In genomic region chr17:4522661-4523060, GRCh38 we compare ENCODE assay signal across 23 cellular contexts. TPM values are rescaled to one million over a fixed set of nuclear protein-coding genes. Genes with fewer than 3 reads are reported as not detected.
A peak's percentile ranks its signal among the peaks of the same experiment; 100 is the strongest.
DNase-seq lines count a peak whose midpoint lies in the region; ATAC-seq and TF ChIP-seq lines count a peak whose summit lies in the region.
"Had no signal": no experiment of that assay in that cellular context is flagged by ENCODE, and none has a peak within 500 bp of the region (broad histone marks: within the 10 kb centered on the region; RNA-seq: fewer than 3 reads in every experiment).

No MANE protein-coding gene starts in this region.

- H3K23ac ChIP-seq in IMR-90 (ENCODE audit: low read depth, low read length) = no peak overlapping the region

- H3K36me3 Mint-ChIP-seq in endodermal cell (ENCODE audit: low read depth) = no peaks in the 10 kb centered on the region
- no peaks in the 10 kb centered on the region for H3K36me3 Mint-ChIP-seq in stimulated activated memory B cell treated with anti-CD40 and anti-IgM and Interleukin-4, amounts not matched to agents 10 μg/mL and 1 μg/mL and 100 μg/mL, for 72 hours

- in situ Hi-C loops in IMR-90 (cut with MboI; ENCODE audit: low sequenced_read_pairs) = no loop called here

- H4K20me1 ChIP-seq in IMR-90 (ENCODE audit: insufficient read depth, low read length) = no peaks in the 10 kb centered on the region
- no peaks in the 10 kb centered on the region for H4K20me1 ChIP-seq in PC-9 (ENCODE audit: insufficient read depth)

- H3K4me3 ChIP-seq in IMR-90 (ENCODE audit: insufficient read depth, low read depth, low read length) = no peak overlapping the region
- no peak overlapping the region for H3K4me3 ChIP-seq in endodermal cell (ENCODE audit: low read length)
- no peak overlapping the region for H3K4me3 ChIP-seq in lower lobe of right lung
- H3K4me3 ChIP-seq in PC-9 = no peak overlapping the region
- H3K4me3 ChIP-seq: GM23248, Peyer's patch, transverse colon had no signal

- intact Hi-C loops in IMR-90 (cut with micrococcal nuclease) (no loop called here), lower lobe of right lung (cut with DNase I) (no loop called here), PC-9 (cut with micrococcal nuclease; ENCODE audit: unreplicated experiment) (no loop called here)

- H2AK5ac ChIP-seq in IMR-90 (ENCODE audit: low read depth, low read length) = no peak overlapping the region

- H3K4me1 ChIP-seq in IMR-90 (ENCODE audit: control insufficient read depth, insufficient read depth, low read length) (no peaks in the 10 kb centered on the region; the same call in 1 of the 2 replicates), endodermal cell (ENCODE audit: control insufficient read depth, insufficient read depth, low read length) (no peaks in the 10 kb centered on the region), lower lobe of right lung (peaks cover 56% of the 10 kb centered on the region), PC-9 (replicated peaks; ENCODE audit: insufficient read depth) (peaks cover 40% of the 10 kb centered on the region)

- BruUV-seq in IMR-90 (replicated peaks; lab: Mats Ljungman, UMichigan) = no TSS peak
- BruUV-seq in PC-9 (replicated peaks; lab: Mats Ljungman, UMichigan) = no TSS peak

- H2BK15ac ChIP-seq in IMR-90 (ENCODE audit: low read depth, low read length) = no peak overlapping the region

- H2AFZ ChIP-seq in IMR-90 (replicated peaks; ENCODE audit: low read length, poor library complexity) = peak overlapping the region; percentile 15
- H2AFZ ChIP-seq in PC-9 = no peak overlapping the region
- H2AFZ ChIP-seq: GM23248 had no signal

- H3F3A ChIP-seq in PC-9 (ENCODE audit: insufficient read depth, low read depth) = peaks cover 74% of the 10 kb centered on the region

- H3K9me3 Mint-ChIP-seq in endodermal cell = no peaks in the 10 kb centered on the region
- H3K9me3 Mint-ChIP-seq in stimulated activated memory B cell treated with anti-CD40 and anti-IgM and Interleukin-4, amounts not matched to agents 10 μg/mL and 1 μg/mL and 100 μg/mL, for 72 hours = no peaks in the 10 kb centered on the region
- H3K9me3 Mint-ChIP-seq: CD8-positive, alpha-beta memory T cell had no signal

- peaks cover 19% of the 10 kb centered on the region for H3K4me1 Mint-ChIP-seq in endodermal cell
- H3K4me1 Mint-ChIP-seq in stimulated activated memory B cell treated with anti-CD40 and anti-IgM and Interleukin-4, amounts not matched to agents 10 μg/mL and 1 μg/mL and 100 μg/mL, for 72 hours = peaks cover 34% of the 10 kb centered on the region
- H3K4me1 Mint-ChIP-seq: CD8-positive, alpha-beta memory T cell had no signal

- no peaks in the 10 kb centered on the region for H3K79me1 ChIP-seq in IMR-90 (ENCODE audit: low read depth in 1 of 2, low read length in 2 of 2)

- no peak overlapping the region for H2BK5ac ChIP-seq in IMR-90 (ENCODE audit: low read depth, low read length, poor library complexity, severe bottlenecking)

- no peak for TF ChIP-seq POLR2A in IMR-90 (IDR thresholded peaks at IDR 0.05; ENCODE audit: low read depth, low read length)

- peak overlapping the region; percentile 46 for H2AK9ac ChIP-seq in IMR-90 (replicated peaks; ENCODE audit: low read depth, low read length, poor library complexity)

- H3K4me2 ChIP-seq in IMR-90 (ENCODE audit: low read depth, low read length) (no peak overlapping the region), PC-9 (no peak overlapping the region)

- no peak overlapping the region for H3K27ac ChIP-seq in IMR-90 (ENCODE audit: insufficient read depth, low read length)
- peak overlapping the region; percentile 68 for H3K27ac ChIP-seq in endodermal cell (ENCODE audit: low read depth, low read length)
- peak overlapping the region; percentile 90 for H3K27ac ChIP-seq in lower lobe of right lung
- H3K27ac ChIP-seq in PC-9 = no peak overlapping the region
- H3K27ac ChIP-seq: GM23248 had no signal

- TF ChIP-seq CTCF in IMR-90 (conservative IDR thresholded peaks at IDR 0.05; ENCODE audit: low read depth, low read length) (no peak), endodermal cell (conservative IDR thresholded peaks at IDR 0.05) (no peak), lower lobe of right lung (IDR thresholded peaks at IDR 0.05) (no peak), PC-9 (conservative IDR thresholded peaks at IDR 0.05) (no peak)

- DNase-seq in IMR-90 (no peak), endodermal cell (no peak), lower lobe of right lung (no peak), PC-9 (no peak), amniotic stem cell (lab: John Stamatoyannopoulos, UW) (no peak), nucleus accumbens (lab: John Stamatoyannopoulos, UW) (no peak)
- no peak for DNase-seq in activated effector memory CD4-positive, alpha-beta T cell treated with Interleukin-2 at 50 U/mL for 16 hours
- DNase-seq: activated CD4-positive, alpha-beta T cell treated with anti-CD3 and anti-CD28 coated beads for 48 hours; activated gamma-delta T cell treated with Interleukin-2 at 50 U/mL for 16 hours; aorta; CD8-positive, alpha-beta memory T cell; GM23248; NCI-H1417 treated with DMSO at 0.1 percent for 48 hours; NCI-H82; Peyer's patch; stimulated activated CD4-positive, alpha-beta T cell treated with anti-CD3 and anti-CD28 coated beads, Interleukin-12 subunit alpha, Interleukin-12 subunit beta, amount 100 ng/mL, for 4 hours; transverse colon had no signal

- H3K27me3 Mint-ChIP-seq in endodermal cell (ENCODE audit: insufficient read depth) = peaks cover 42% of the 10 kb centered on the region
- H3K27me3 Mint-ChIP-seq in stimulated activated memory B cell treated with anti-CD40 and anti-IgM and Interleukin-4, amounts not matched to agents 10 μg/mL and 1 μg/mL and 100 μg/mL, for 72 hours = peaks cover 15% of the 10 kb centered on the region
- H3K27me3 Mint-ChIP-seq: CD8-positive, alpha-beta memory T cell had no signal

- H3K9ac ChIP-seq in IMR-90 (ENCODE audit: low read depth, low read length) = no peak overlapping the region
- no peak overlapping the region for H3K9ac ChIP-seq in endodermal cell (ENCODE audit: extremely low read depth, low read length, poor library complexity, severe bottlenecking)
- H3K9ac ChIP-seq: GM23248 had no signal

- H3K9me3 ChIP-seq in IMR-90 (ENCODE audit: control insufficient read depth, insufficient read depth, low read length) (peaks cover 2% of the 10 kb centered on the region; the same call in 1 of the 2 replicates), endodermal cell (ENCODE audit: control insufficient read depth, low read length) (no peaks in the 10 kb centered on the region), lower lobe of right lung (no peaks in the 10 kb centered on the region), PC-9 (ENCODE audit: insufficient read depth, low read depth) (no peaks in the 10 kb centered on the region)
- H3K9me3 ChIP-seq: Peyer's patch, transverse colon had no signal

- H3K36me3 ChIP-seq in IMR-90 (ENCODE audit: control insufficient read depth, insufficient read depth, low read length) (no peaks in the 10 kb centered on the region), endodermal cell (ENCODE audit: control insufficient read depth, insufficient read depth, low read length) (no peaks in the 10 kb centered on the region), lower lobe of right lung (peaks cover 5% of the 10 kb centered on the region), PC-9 (ENCODE audit: low read depth) (peaks cover 23% of the 10 kb centered on the region; the same call in 1 of the 2 replicates)
- H3K36me3 ChIP-seq: Peyer's patch, transverse colon had no signal

- TF ChIP-seq RAD21 in IMR-90 (IDR thresholded peaks at IDR 0.05; ENCODE audit: low read length) = no peak

- peaks cover 61% of the 10 kb centered on the region for H3K79me2 ChIP-seq in PC-9 (ENCODE audit: low read depth)

- H3K56ac ChIP-seq in IMR-90 (ENCODE audit: extremely low read depth, insufficient read depth, low read length) = no peak overlapping the region

- no peak for ATAC-seq in IMR-90 (ENCODE audit: low read depth)
- no peak for ATAC-seq in lower lobe of right lung
- ATAC-seq in stimulated activated memory B cell treated with anti-CD40 and anti-IgM and Interleukin-4, amounts not matched to agents 10 μg/mL and 1 μg/mL and 100 μg/mL, for 72 hours = no peak
- ATAC-seq: SK-N-SH treated with all-trans-retinoic acid at 6 μM for 48 hours had no signal

- no peak overlapping the region for H3K4me3 Mint-ChIP-seq in endodermal cell
- no peak overlapping the region for H3K4me3 Mint-ChIP-seq in stimulated activated memory B cell treated with anti-CD40 and anti-IgM and Interleukin-4, amounts not matched to agents 10 μg/mL and 1 μg/mL and 100 μg/mL, for 72 hours
- H3K4me3 Mint-ChIP-seq: CD8-positive, alpha-beta memory T cell had no signal

- CTCF ChIA-PET in IMR-90 (lab: Yijun Ruan, JAX) = no interaction called here
- CTCF ChIA-PET in PC-9 (lab: Charles Lee) = no interaction called here

- POLR2A ChIA-PET in IMR-90 (lab: Charles Lee; ENCODE audit: unreplicated experiment) (no interaction called here), PC-9 (lab: Charles Lee; ENCODE audit: unreplicated experiment) (interaction anchor here (0.8 kb wide), 1 partner anchor 208 kb away, joined by 5 read pairs; no protein-coding TSS in a partner anchor)

- H3K27me3 ChIP-seq in IMR-90 (ENCODE audit: control insufficient read depth, insufficient read depth, low read length) (peaks cover 16% of the 10 kb centered on the region), endodermal cell (ENCODE audit: control insufficient read depth, insufficient read depth, low read length, poor library complexity, severe bottlenecking) (no peaks in the 10 kb centered on the region), lower lobe of right lung (ENCODE audit: low read depth) (no peaks in the 10 kb centered on the region), PC-9 (ENCODE audit: insufficient read depth, low read depth) (no peaks in the 10 kb centered on the region)
- H3K27me3 ChIP-seq: Peyer's patch, transverse colon had no signal

- peak overlapping the region; percentile 38 for H3K27ac Mint-ChIP-seq in endodermal cell
- peak overlapping the region; percentile 36 for H3K27ac Mint-ChIP-seq in stimulated activated memory B cell treated with anti-CD40 and anti-IgM and Interleukin-4, amounts not matched to agents 10 μg/mL and 1 μg/mL and 100 μg/mL, for 72 hours

- H3K14ac ChIP-seq in IMR-90 (replicated peaks; ENCODE audit: low read depth, low read length) = no peak overlapping the region

- no peak overlapping the region for H4K91ac ChIP-seq in IMR-90 (ENCODE audit: insufficient read depth, low read depth, low read length)

- WGBS in IMR-90 (ENCODE audit: extremely low coverage in 2 of 2, insufficient read length in 1 of 2), 2 experiments = no CpG with 5 or more reads among the region's 6 CpGs
- 82 to 86% methylated on average over 3 to 6 of the region's 6 CpGs for WGBS in endodermal cell (ENCODE audit: insufficient coverage in 1 of 2, insufficient read length in 1 of 2), 2 experiments

- H3K4ac ChIP-seq in IMR-90 (ENCODE audit: low read depth, low read length) = no peak overlapping the region

- no peak overlapping the region for H4K8ac ChIP-seq in IMR-90 (ENCODE audit: low read depth in 2 of 2, low read length in 2 of 2)

- no peak overlapping the region for H2BK120ac ChIP-seq in IMR-90 (ENCODE audit: low read depth, low read length)

- H3K9me2 ChIP-seq in PC-9 (ENCODE audit: insufficient read depth) = no peaks in the 10 kb centered on the region

- H2BK20ac ChIP-seq in IMR-90 (ENCODE audit: low read depth, low read length) = no peak overlapping the region

- H4K5ac ChIP-seq in IMR-90 (ENCODE audit: low read depth, low read length) = no peak overlapping the region

- dilution Hi-C loops in IMR-90 (cut with HindIII; ENCODE audit: low sequenced_read_pairs, unreplicated experiment) = no loop called here

- H3K9me1 ChIP-seq in IMR-90 (ENCODE audit: insufficient read depth, low read length) = 0 out of 2 replicates have a peak, but pooled peaks cover 3% of the 10 kb centered on the region

- no peak overlapping the region for H3K18ac ChIP-seq in IMR-90 (ENCODE audit: low read depth, low read length)

RNA-seq across cellular contexts. Expression of gene SPNS2, which starts 24.0 kb away (rescaled TPM):
- total RNA-seq in IMR-90 (2012; rRNA removed) (under 0.01 TPM in 1 of 2 replicates, not detected in the other), endodermal cell (under 1 TPM in 1 of 2 donors, not detected in 1; 0.09 TPM), lower lobe of right lung (42.0 TPM), PC-9 (2021) (25.7 and 33.8 TPM in 2 replicates)
- polyA plus RNA-seq in IMR-90 (2012; rRNA removed) = not detected in 2 replicates
- polyA plus RNA-seq in IMR-90 (2012; cell fraction: cytosol; rRNA removed) = 0.03 TPM in 1 of 2 replicates, not detected in the other
- 0.21 TPM in 1 of 2 replicates, not detected in the other for polyA plus RNA-seq in IMR-90 (2012; cell fraction: nucleus; rRNA removed; ENCODE audit: low replicate concordance)
- polyA plus RNA-seq in endodermal cell (2013, experiment 1 of 2) = 3.3 TPM
- 2.2 TPM for polyA plus RNA-seq in endodermal cell (2013, experiment 2 of 2)
- total RNA-seq: Daoy, GM23248 had no signal

RNA-seq across cellular contexts. Expression of gene MYBBP1A, which starts 32.5 kb away (rescaled TPM):
- total RNA-seq in IMR-90 (2012; rRNA removed) (22.6 and 24.7 TPM in 2 replicates), endodermal cell (10 to 100 TPM; 55.6 to 70.9 TPM), lower lobe of right lung (38.8 TPM), PC-9 (2021) (76.3 and 89.1 TPM in 2 replicates)
- 45.9 and 53.0 TPM in 2 replicates for polyA plus RNA-seq in IMR-90 (2012; rRNA removed)
- 29.4 and 33.3 TPM in 2 replicates for polyA plus RNA-seq in IMR-90 (2012; cell fraction: cytosol; rRNA removed)
- polyA plus RNA-seq in IMR-90 (2012; cell fraction: nucleus; rRNA removed; ENCODE audit: low replicate concordance) = 117 and 239 TPM in 2 replicates
- polyA plus RNA-seq in endodermal cell (2013, experiment 1 of 2) = 31.3 TPM
- 24.9 TPM for polyA plus RNA-seq in endodermal cell (2013, experiment 2 of 2)

RNA-seq across cellular contexts. Expression of gene GGT6, which starts 37.7 kb away (rescaled TPM):
- not detected in 2 replicates for total RNA-seq in IMR-90 (2012; rRNA removed)
- not detected in 2 replicates for polyA plus RNA-seq in IMR-90 (2012; rRNA removed)
- not detected in 2 replicates for polyA plus RNA-seq in IMR-90 (2012; cell fraction: cytosol; rRNA removed)
- polyA plus RNA-seq in IMR-90 (2012; cell fraction: nucleus; rRNA removed; ENCODE audit: low replicate concordance) = not detected in 2 replicates
- not detected for total RNA-seq in endodermal cell
- not detected for polyA plus RNA-seq in endodermal cell (2013, experiment 1 of 2)
- not detected for polyA plus RNA-seq in endodermal cell (2013, experiment 2 of 2)
- total RNA-seq in lower lobe of right lung = 3.7 TPM
- 3.7 and 7.5 TPM in 2 replicates for total RNA-seq in PC-9 (2021)
- total RNA-seq: aorta; CD8-positive, alpha-beta memory T cell; chondrocyte; Daoy; fibroblast of villous mesenchyme; GM23248; posterior vena cava had no signal
- polyA plus RNA-seq: CD8-positive, alpha-beta memory T cell; GM23248 had no signal

Comparison
In these comparisons a context has a peak if more than half of its experiments do, and no peak if none do; other contexts are left out.
1. H3K27ac ChIP-seq: peak in endodermal cell (single experiment) and lower lobe of right lung (single experiment); none in IMR-90 (single experiment) and PC-9 (single experiment).
2. RNA of gene SPNS2, which starts 24.0 kb away (total RNA-seq): 42.0 TPM in lower lobe of right lung (single experiment) and 25.7 to 33.8 TPM in PC-9; 0.09 TPM in endodermal cell and under 0.01 TPM in IMR-90; every median in the first group is over 10 times any median in the second.